ENCODE assay signal across 8 cellular contexts in the genomic region with DNA sequence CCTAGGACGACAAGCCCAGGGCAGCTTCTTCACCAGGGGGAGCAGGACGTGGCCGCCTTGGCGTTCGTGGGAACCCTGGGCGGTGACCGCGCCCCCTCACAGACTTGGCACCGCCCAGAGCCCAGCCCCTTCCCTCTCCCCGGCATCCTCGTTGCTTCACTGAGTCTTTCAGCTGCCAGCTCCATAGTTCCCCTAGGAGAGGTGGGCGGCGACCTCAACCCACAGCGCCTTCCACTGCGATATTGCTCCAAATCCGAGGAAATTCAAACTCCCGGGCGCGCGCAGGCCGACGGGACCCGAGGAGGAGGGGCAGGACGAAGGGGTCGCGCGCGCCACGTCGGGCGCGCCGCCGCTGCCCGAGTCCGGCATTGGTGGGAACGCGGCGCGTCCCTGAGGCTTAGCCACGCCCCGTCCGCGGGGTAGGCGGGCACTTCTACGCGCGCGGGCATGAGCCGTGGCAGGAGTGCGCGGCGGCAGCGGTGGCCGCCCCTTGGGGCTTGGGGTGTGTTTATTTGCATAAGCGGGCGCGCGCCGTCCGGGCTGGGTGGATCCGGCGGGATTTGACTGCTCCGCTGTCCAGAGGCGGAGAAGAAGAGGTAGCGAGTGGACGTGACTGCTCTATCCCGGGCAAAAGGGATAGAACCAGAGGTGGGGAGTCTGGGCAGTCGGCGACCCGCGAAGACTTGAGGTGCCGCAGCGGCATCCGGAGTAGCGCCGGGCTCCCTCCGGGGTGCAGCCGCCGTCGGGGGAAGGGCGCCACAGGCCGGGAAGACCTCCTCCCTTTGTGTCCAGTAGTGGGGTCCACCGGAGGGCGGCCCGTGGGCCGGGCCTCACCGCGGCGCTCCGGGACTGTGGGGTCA. TPM values are rescaled to one million over a fixed set of nuclear protein-coding genes. Genes with fewer than 3 reads are reported as not detected.
DNase-seq lines count a peak whose midpoint lies in the region; ATAC-seq and TF ChIP-seq lines count a peak whose summit lies in the region.

A gene with protein sequence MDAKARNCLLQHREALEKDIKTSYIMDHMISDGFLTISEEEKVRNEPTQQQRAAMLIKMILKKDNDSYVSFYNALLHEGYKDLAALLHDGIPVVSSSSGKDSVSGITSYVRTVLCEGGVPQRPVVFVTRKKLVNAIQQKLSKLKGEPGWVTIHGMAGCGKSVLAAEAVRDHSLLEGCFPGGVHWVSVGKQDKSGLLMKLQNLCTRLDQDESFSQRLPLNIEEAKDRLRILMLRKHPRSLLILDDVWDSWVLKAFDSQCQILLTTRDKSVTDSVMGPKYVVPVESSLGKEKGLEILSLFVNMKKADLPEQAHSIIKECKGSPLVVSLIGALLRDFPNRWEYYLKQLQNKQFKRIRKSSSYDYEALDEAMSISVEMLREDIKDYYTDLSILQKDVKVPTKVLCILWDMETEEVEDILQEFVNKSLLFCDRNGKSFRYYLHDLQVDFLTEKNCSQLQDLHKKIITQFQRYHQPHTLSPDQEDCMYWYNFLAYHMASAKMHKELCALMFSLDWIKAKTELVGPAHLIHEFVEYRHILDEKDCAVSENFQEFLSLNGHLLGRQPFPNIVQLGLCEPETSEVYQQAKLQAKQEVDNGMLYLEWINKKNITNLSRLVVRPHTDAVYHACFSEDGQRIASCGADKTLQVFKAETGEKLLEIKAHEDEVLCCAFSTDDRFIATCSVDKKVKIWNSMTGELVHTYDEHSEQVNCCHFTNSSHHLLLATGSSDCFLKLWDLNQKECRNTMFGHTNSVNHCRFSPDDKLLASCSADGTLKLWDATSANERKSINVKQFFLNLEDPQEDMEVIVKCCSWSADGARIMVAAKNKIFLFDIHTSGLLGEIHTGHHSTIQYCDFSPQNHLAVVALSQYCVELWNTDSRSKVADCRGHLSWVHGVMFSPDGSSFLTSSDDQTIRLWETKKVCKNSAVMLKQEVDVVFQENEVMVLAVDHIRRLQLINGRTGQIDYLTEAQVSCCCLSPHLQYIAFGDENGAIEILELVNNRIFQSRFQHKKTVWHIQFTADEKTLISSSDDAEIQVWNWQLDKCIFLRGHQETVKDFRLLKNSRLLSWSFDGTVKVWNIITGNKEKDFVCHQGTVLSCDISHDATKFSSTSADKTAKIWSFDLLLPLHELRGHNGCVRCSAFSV (N-terminal part only) (plus strand): TSS at position 579 of the 860 bp plus-strand sequence. CDS start 3,070 bp downstream, outside the sequence.
A gene with protein sequence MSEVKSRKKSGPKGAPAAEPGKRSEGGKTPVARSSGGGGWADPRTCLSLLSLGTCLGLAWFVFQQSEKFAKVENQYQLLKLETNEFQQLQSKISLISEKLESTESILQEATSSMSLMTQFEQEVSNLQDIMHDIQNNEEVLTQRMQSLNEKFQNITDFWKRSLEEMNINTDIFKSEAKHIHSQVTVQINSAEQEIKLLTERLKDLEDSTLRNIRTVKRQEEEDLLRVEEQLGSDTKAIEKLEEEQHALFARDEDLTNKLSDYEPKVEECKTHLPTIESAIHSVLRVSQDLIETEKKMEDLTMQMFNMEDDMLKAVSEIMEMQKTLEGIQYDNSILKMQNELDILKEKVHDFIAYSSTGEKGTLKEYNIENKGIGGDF (minus strand): TSS at position 77 of the 860 bp plus-strand sequence. CDS start 87 bp downstream, outside the sequence.

- POLR2A ChIA-PET in activated B cell treated with CpG ODN at 0.5 μM for 24 hours (lab: Charles Lee), result interaction anchor here (0.6 to 5.6 kb wide), 13 partner anchors 9 to 154 kb away, joined by 3 to 100 read pairs (median 6); a partner anchor contains a TSS

- peaks cover 25% of the 10 kb centered on the region for H3K36me3 Mint-ChIP-seq in activated B cell treated with CpG ODN at 0.5 μM for 24 hours (ENCODE audit: low read depth)
- peaks cover 3 to 8% (median 4%) of the 10 kb centered on the region in 3 donors for H3K36me3 Mint-ChIP-seq in immature natural killer cell

- H3K4me3 Mint-ChIP-seq in activated B cell treated with CpG ODN at 0.5 μM for 24 hours, result peak within 1 kb of the TSS; percentile 97
- peak within 1 kb of the TSS; percentile 98 to 99 (median 98) for H3K4me3 Mint-ChIP-seq in immature natural killer cell

- DNase-seq in AG09319 (ENCODE audit: extremely low read depth, low read depth) (peak; percentile 90), NCI-H345 (lab: John Stamatoyannopoulos, UW) (peak; percentile 97), activated B cell treated with CpG ODN at 0.5 μM for 24 hours (peak; percentile 99), cardiac fibroblast (ENCODE audit: low read depth in 2 of 2) (peak; percentile 96 to 97), immature natural killer cell (peak; percentile 96 to 97 (median 97)), smooth muscle cell of the brain vasculature (ENCODE audit: low read depth, low spot score) (peak; percentile 94)

- peak within 1 kb of the TSS; percentile 95 for H3K27ac Mint-ChIP-seq in activated B cell treated with CpG ODN at 0.5 μM for 24 hours
- peak within 1 kb of the TSS; percentile 87 to 97 (median 95) for H3K27ac Mint-ChIP-seq in immature natural killer cell

- intact Hi-C loops in activated B cell treated with CpG ODN at 0.5 μM for 24 hours (cut with micrococcal nuclease), result loop anchor here (1.0 to 10.0 kb wide), 10 partner anchors 9 to 1738 kb away; a partner anchor contains a TSS

- CTCF ChIA-PET in activated B cell treated with CpG ODN at 0.5 μM for 24 hours (lab: Charles Lee), result interaction anchor here (1.1 to 1.6 kb wide), 3 partner anchors 39 to 78 kb away, joined by 4 to 8 read pairs (median 4); no protein-coding TSS in a partner anchor

- H3K9me3 Mint-ChIP-seq in activated B cell treated with CpG ODN at 0.5 μM for 24 hours (no peaks in the 10 kb centered on the region), immature natural killer cell (no peaks in the 10 kb centered on the region)

- TF ChIP-seq CTCF in AG09319 (IDR thresholded peaks at IDR 0.05; ENCODE audit: low read depth, low read length) (no peak; the same call in 1 of the 2 replicates), activated B cell treated with CpG ODN at 0.5 μM for 24 hours (IDR thresholded peaks at IDR 0.05) (no peak), cardiac fibroblast (IDR thresholded peaks at IDR 0.05; ENCODE audit: low read depth, low read length) (no peak)

- peaks cover 19% of the 10 kb centered on the region for H3K4me1 Mint-ChIP-seq in activated B cell treated with CpG ODN at 0.5 μM for 24 hours
- H3K4me1 Mint-ChIP-seq in immature natural killer cell, result peaks cover 25 to 46% of the 10 kb centered on the region in 2 donors

- ATAC-seq in GM19025 (IDR thresholded peaks at IDR 0.05; ENCODE audit: low read depth, unreplicated experiment), result peak; percentile 86
- ATAC-seq in HG03280 (IDR thresholded peaks at IDR 0.05; ENCODE audit: unreplicated experiment), result peak; percentile 90
- peak; percentile 87 for ATAC-seq in activated B cell treated with CpG ODN at 0.5 μM for 24 hours (ENCODE audit: low read depth)

- H3K27me3 Mint-ChIP-seq in activated B cell treated with CpG ODN at 0.5 μM for 24 hours (no peaks in the 10 kb centered on the region), immature natural killer cell (ENCODE audit: low read depth in 3 of 3) (peaks cover 0 to 16% (median 4%) of the 10 kb centered on the region in 3 donors)

- peak within 1 kb of the TSS; percentile 96 to 98 for H3K4me3 ChIP-seq in cardiac fibroblast (replicated peaks in 1 of 2; ENCODE audit: low read depth in 2 of 2, low read length in 2 of 2)

RNA-seq across cellular contexts. Expression of the first gene that starts in this region (rescaled TPM):
- 21.7 and 24.0 TPM in 2 replicates for total RNA-seq in activated B cell treated with CpG ODN at 0.5 μM for 24 hours
- polyA plus RNA-seq in immature natural killer cell, result 10 to 100 TPM in 1 of 3 donors, 1 to 10 TPM in 2; 5.5 to 12.6 (median 7.3) TPM

RNA-seq across cellular contexts. Expression of the second gene that starts in this region (rescaled TPM):
- total RNA-seq in activated B cell treated with CpG ODN at 0.5 μM for 24 hours, result 8.9 and 9.1 TPM in 2 replicates
- 10 to 100 TPM in 1 of 3 donors, 1 to 10 TPM in 2; 6.7 to 13.5 (median 6.9) TPM for polyA plus RNA-seq in immature natural killer cell

Comparison
In these comparisons a context has a peak if more than half of its experiments do, and no peak if none do; other contexts are left out.
1. Peak in every context shown above with its lines: DNase-seq, ATAC-seq and H3K4me3 ChIP-seq.